ENCODE assay signal across 8 cellular contexts in genomic region chr1:100353988-100354387, GRCh38.
DNase-seq lines count a peak whose midpoint lies in the region; ATAC-seq lines count a peak whose summit lies in the region.

No MANE protein-coding gene starts in this region.

- no peak for ATAC-seq in GM19467 (IDR thresholded peaks at IDR 0.05; ENCODE audit: unreplicated experiment)
- ATAC-seq in HG02938 (IDR thresholded peaks at IDR 0.05; ENCODE audit: unreplicated experiment): no peak

- H3K4me1 Mint-ChIP-seq in activated T-cell treated with anti-CD3 and anti-CD28 coated beads, Interleukin-2, amount 50 U/mL, for 24 hours (ENCODE audit: low read depth): peaks cover 59% of the 10 kb centered on the region

- H3K27ac Mint-ChIP-seq in activated T-cell treated with anti-CD3 and anti-CD28 coated beads, Interleukin-2, amount 50 U/mL, for 24 hours: peak overlapping the region; percentile 95

- peaks cover 7% of the 10 kb centered on the region for H3K27me3 ChIP-seq in iPS-15b (ENCODE audit: control insufficient read depth, insufficient read depth, low read length)
- H3K27me3 ChIP-seq in subcutaneous abdominal adipose tissue (ENCODE audit: control insufficient read depth in 5 of 5, insufficient read depth in 4 of 5, low read length in 5 of 5): no peaks in the 10 kb centered on the region

- H3K4me3 Mint-ChIP-seq in activated T-cell treated with anti-CD3 and anti-CD28 coated beads, Interleukin-2, amount 50 U/mL, for 24 hours: peak overlapping the region; percentile 98

- H3K4me1 ChIP-seq in iPS-15b (ENCODE audit: control insufficient read depth, insufficient read depth, low read length) (peaks cover 10% of the 10 kb centered on the region), subcutaneous abdominal adipose tissue (ENCODE audit: control insufficient read depth in 5 of 5, insufficient read depth in 5 of 5, low read length in 5 of 5) (peaks cover 10 to 39% (median 26%) of the 10 kb centered on the region in 5 donors)

- H3K9me3 ChIP-seq in iPS-15b (ENCODE audit: control insufficient read depth, insufficient read depth, low read length): no peaks in the 10 kb centered on the region
- no peaks in the 10 kb centered on the region for H3K9me3 ChIP-seq in subcutaneous abdominal adipose tissue (ENCODE audit: control insufficient read depth in 5 of 5, low read length in 5 of 5)

- H3K27me3 Mint-ChIP-seq in activated T-cell treated with anti-CD3 and anti-CD28 coated beads, Interleukin-2, amount 50 U/mL, for 24 hours: no peaks in the 10 kb centered on the region

- no peaks in the 10 kb centered on the region for H3K36me3 ChIP-seq in iPS-15b (ENCODE audit: control insufficient read depth, insufficient read depth, low read length)
- H3K36me3 ChIP-seq in subcutaneous abdominal adipose tissue (ENCODE audit: control insufficient read depth in 5 of 5, insufficient read depth in 5 of 5, low read length in 5 of 5): no peaks in the 10 kb centered on the region

- no peak for DNase-seq in activated T-cell treated with anti-CD3 and anti-CD28 coated beads, Interleukin-2, amount 50 U/mL, for 24 hours
- DNase-seq in activated T-cell treated with anti-CD3 and anti-CD28 coated beads for 4 hours: no peak
- peak; percentile 5 to 74 for DNase-seq in SW 1271 (lab: John Stamatoyannopoulos, UW)
- no peak for DNase-seq in NCI-H1436 treated with DMSO at 0.1 percent for 48 hours (lab: John Stamatoyannopoulos, UW)

- H3K9ac ChIP-seq in iPS-15b (ENCODE audit: low read depth, low read length) (no peak overlapping the region), subcutaneous abdominal adipose tissue (ENCODE audit: low read length in 5 of 5) (peak overlapping the region in 1 of 5 donors; percentile 87)

- no peak overlapping the region for H3K27ac ChIP-seq in subcutaneous abdominal adipose tissue (ENCODE audit: low read depth, low read length)

- H3K36me3 Mint-ChIP-seq in activated T-cell treated with anti-CD3 and anti-CD28 coated beads, Interleukin-2, amount 50 U/mL, for 24 hours (ENCODE audit: low read depth): peaks cover 52% of the 10 kb centered on the region

- H3K9me3 Mint-ChIP-seq in activated T-cell treated with anti-CD3 and anti-CD28 coated beads, Interleukin-2, amount 50 U/mL, for 24 hours: no peaks in the 10 kb centered on the region

- H3K4me3 ChIP-seq in iPS-15b (ENCODE audit: low read depth, low read length) (peak overlapping the region; percentile 95), subcutaneous abdominal adipose tissue (ENCODE audit: low read depth in 1 of 5, low read length in 5 of 5) (peak overlapping the region in 4 of 5 donors; percentile 26 to 91 (median 84))

Comparison
In these comparisons a context has a peak if more than half of its experiments do, and no peak if none do; other contexts are left out.
1. DNase-seq: peak in SW 1271 (2 of 2); none in activated T-cell treated with anti-CD3 and anti-CD28 coated beads, Interleukin-2, amount 50 U/mL, for 24 hours (single experiment), activated T-cell treated with anti-CD3 and anti-CD28 coated beads for 4 hours (single experiment) and NCI-H1436 treated with DMSO at 0.1 percent for 48 hours (single experiment).